ENCODE assay signal across 8 cellular contexts in genomic region chr3:36944012-36944640, GRCh38. TPM values are rescaled to one million over a fixed set of nuclear protein-coding genes. Genes with fewer than 3 reads are reported as not detected.
A peak's percentile ranks its signal among the peaks of the same experiment; 100 is the strongest.
DNase-seq lines count a peak whose midpoint lies in the region; ATAC-seq and TF ChIP-seq lines count a peak whose summit lies in the region.

No MANE protein-coding gene starts in this region.

- peak overlapping the region; percentile 95 for H2AFZ ChIP-seq in smooth muscle cell (ENCODE audit: low read depth)

- H3K4me3 ChIP-seq in CD4-positive, alpha-beta memory T cell (ENCODE audit: low read length in 2 of 2), result peak overlapping the region; percentile 21 to 80
- H3K4me3 ChIP-seq in smooth muscle cell, result peak overlapping the region; percentile 69

- no peaks in the 10 kb centered on the region for H4K20me1 ChIP-seq in smooth muscle cell (ENCODE audit: low read depth)

- ATAC-seq in GM19324 (IDR thresholded peaks at IDR 0.05; ENCODE audit: low FRiP score, unreplicated experiment) (peak; percentile 62), HG03439 (IDR thresholded peaks at IDR 0.05; ENCODE audit: unreplicated experiment) (peak; percentile 60), T-helper 17 cell (peak; percentile 37)

- POLR2A ChIA-PET in CD4-positive, alpha-beta memory T cell (lab: Charles Lee; ENCODE audit: partially characterized antibody), result interaction anchor here (0.6 to 4.1 kb wide), 21 partner anchors 9 to 80 kb away, joined by 3 to 74 read pairs (median 5); partner anchors contain the start of genes EPM2AIP1 and MLH1

- peaks cover 6% of the 10 kb centered on the region for H3F3A ChIP-seq in smooth muscle cell (ENCODE audit: low read depth)

- peaks cover 11 to 13% of the 10 kb centered on the region in 2 donors for H3K36me3 Mint-ChIP-seq in CD4-positive, alpha-beta memory T cell
- H3K36me3 Mint-ChIP-seq in T-helper 17 cell (ENCODE audit: low read depth), result peaks cover 3% of the 10 kb centered on the region

- H3K27ac Mint-ChIP-seq in CD4-positive, alpha-beta memory T cell, result peak overlapping the region; percentile 61 to 87 (median 80)
- peak overlapping the region; percentile 11 for H3K27ac Mint-ChIP-seq in T-helper 17 cell

- intact Hi-C loops in CD4-positive, alpha-beta memory T cell (cut with micrococcal nuclease), result loop anchor here (1.0 kb wide), 4 partner anchors 32 to 68 kb away; partner anchors contain the start of genes EPM2AIP1 and MLH1

- no peaks in the 10 kb centered on the region for H3K9me3 ChIP-seq in CD4-positive, alpha-beta memory T cell (ENCODE audit: control insufficient read depth in 1 of 2, low read length in 2 of 2)
- H3K9me3 ChIP-seq in T-helper 17 cell (ENCODE audit: control insufficient read depth, low read length, poor library complexity, severe bottlenecking), result no peaks in the 10 kb centered on the region
- peaks cover 3% of the 10 kb centered on the region for H3K9me3 ChIP-seq in smooth muscle cell (replicated peaks; ENCODE audit: low read depth)

- no peak for TF ChIP-seq CTCF in smooth muscle cell (IDR thresholded peaks at IDR 0.05; ENCODE audit: borderline replicate concordance, insufficient read depth, poor library complexity, severe bottlenecking)

- H3K4me2 ChIP-seq in smooth muscle cell, result peak overlapping the region; percentile 99

- CTCF ChIA-PET in CD4-positive, alpha-beta memory T cell (lab: Charles Lee; ENCODE audit: partially characterized antibody), result interaction anchor here (0.7 to 3.2 kb wide), 10 partner anchors 11 to 76 kb away, joined by 3 to 40 read pairs (median 4); partner anchors contain the start of genes EPM2AIP1 and MLH1

- WGBS in smooth muscle cell (ENCODE audit: low lambda C conversion rate), result 2% methylated on average over 54 of the region's 56 CpGs

- H3K4me1 Mint-ChIP-seq in CD4-positive, alpha-beta memory T cell, result peaks cover 7 to 43% (median 26%) of the 10 kb centered on the region in 4 donors
- H3K4me1 Mint-ChIP-seq in T-helper 17 cell, result peaks cover 16% of the 10 kb centered on the region

- no peaks in the 10 kb centered on the region for H3K79me2 ChIP-seq in smooth muscle cell (ENCODE audit: low read depth)

- no peaks in the 10 kb centered on the region for H3K36me3 ChIP-seq in CD4-positive, alpha-beta memory T cell (ENCODE audit: insufficient read depth, low read length)
- H3K36me3 ChIP-seq in smooth muscle cell (ENCODE audit: low read depth), result no peaks in the 10 kb centered on the region

- peaks cover 13% of the 10 kb centered on the region for H3K4me1 ChIP-seq in CD4-positive, alpha-beta memory T cell (ENCODE audit: insufficient read depth, low read length)
- H3K4me1 ChIP-seq in smooth muscle cell (ENCODE audit: low read depth), result peaks cover 3% of the 10 kb centered on the region

- peak overlapping the region; percentile 82 to 90 (median 86) for H3K4me3 Mint-ChIP-seq in CD4-positive, alpha-beta memory T cell
- H3K4me3 Mint-ChIP-seq in T-helper 17 cell, result peak overlapping the region; percentile 87

- H3K27ac ChIP-seq in CD4-positive, alpha-beta memory T cell (ENCODE audit: low read depth, low read length), result peak overlapping the region; percentile 67
- no peak overlapping the region for H3K27ac ChIP-seq in smooth muscle cell (ENCODE audit: low read depth)

- H3K9ac ChIP-seq in smooth muscle cell (ENCODE audit: low read depth), result peak overlapping the region; percentile 31

- no peaks in the 10 kb centered on the region for H3K27me3 Mint-ChIP-seq in CD4-positive, alpha-beta memory T cell
- no peaks in the 10 kb centered on the region for H3K27me3 Mint-ChIP-seq in T-helper 17 cell

- H3K27me3 ChIP-seq in CD4-positive, alpha-beta memory T cell (ENCODE audit: insufficient read depth, low read length), result no peaks in the 10 kb centered on the region
- no peaks in the 10 kb centered on the region for H3K27me3 ChIP-seq in smooth muscle cell (ENCODE audit: low read depth)

- peak; percentile 25 to 57 (median 34) for DNase-seq in CD4-positive, alpha-beta memory T cell
- DNase-seq in T-helper 17 cell (peak; percentile 10 to 26 (median 12)), iris pigment epithelial cell (ENCODE audit: low read depth) (peak; percentile 51), smooth muscle cell (lab: John Stamatoyannopoulos, UW; ENCODE audit: unreplicated experiment) (peak; percentile 22), NCI-H1436 treated with DMSO at 0.1 percent for 48 hours (lab: John Stamatoyannopoulos, UW) (no peak)
- peak; percentile 18 for DNase-seq in central memory CD4-positive, alpha-beta T cell

- H3K9me3 Mint-ChIP-seq in CD4-positive, alpha-beta memory T cell, result peaks cover 0 to 21% (median 14%) of the 10 kb centered on the region in 8 donors

RNA-seq across cellular contexts. Expression of gene TRANK1, which starts 0.7 kb away (rescaled TPM):
- 100 to 1,000 TPM; 151 to 155 TPM for total RNA-seq in CD4-positive, alpha-beta memory T cell
- polyA plus RNA-seq in CD4-positive, alpha-beta memory T cell, result 10 to 100 TPM in 1 of 2 donors, 1 to 10 TPM in 1; 9.6 to 43.9 TPM
- total RNA-seq in T-helper 17 cell, result 10 to 100 TPM; 64.7 to 89.7 TPM
- 5.2 and 11.7 TPM in 2 replicates for total RNA-seq in smooth muscle cell
- polyA plus RNA-seq in smooth muscle cell, result 2.0 and 2.4 TPM in 2 replicates

RNA-seq across cellular contexts. Expression of gene EPM2AIP1, which starts 48.8 kb away (rescaled TPM):
- 10 to 100 TPM; 46.3 to 47.0 TPM for total RNA-seq in CD4-positive, alpha-beta memory T cell
- 10 to 100 TPM in 1 of 2 donors, 1 to 10 TPM in 1; 9.1 to 10.0 TPM for polyA plus RNA-seq in CD4-positive, alpha-beta memory T cell
- total RNA-seq in T-helper 17 cell, result 10 to 100 TPM; 31.8 to 32.9 TPM
- 18.6 and 26.0 TPM in 2 replicates for total RNA-seq in smooth muscle cell
- polyA plus RNA-seq in smooth muscle cell, result 6.5 and 11.7 TPM in 2 replicates

RNA-seq across cellular contexts. Expression of gene MLH1, which starts 49.2 kb away (rescaled TPM):
- 10 to 100 TPM; 30.3 to 33.8 TPM for total RNA-seq in CD4-positive, alpha-beta memory T cell
- 10 to 100 TPM; 15.6 to 18.9 TPM for polyA plus RNA-seq in CD4-positive, alpha-beta memory T cell
- total RNA-seq in T-helper 17 cell (10 to 100 TPM; 25.7 to 27.7 TPM), smooth muscle cell (28.3 and 35.0 TPM in 2 replicates)
- 16.6 and 22.6 TPM in 2 replicates for polyA plus RNA-seq in smooth muscle cell
